In genomic region chr22:37083914-37084313, GRCh38 we compare ENCODE assay signal across 29 cellular contexts. TPM values are rescaled to one million over a fixed set of nuclear protein-coding genes. Genes with fewer than 3 reads are reported as not detected.
DNase-seq lines count a peak whose midpoint lies in the region; ATAC-seq and TF ChIP-seq lines count a peak whose summit lies in the region.
"Had no signal": no experiment of that assay in that cellular context is flagged by ENCODE, and none has a peak within 500 bp of the region (broad histone marks: within the 10 kb centered on the region; RNA-seq: fewer than 3 reads in every experiment).

No MANE protein-coding gene starts in this region.

- H3K36me3 ChIP-seq in PC-3 (ENCODE audit: low read depth, low read length) (no peaks in the 10 kb centered on the region), SJCRH30 (no peaks in the 10 kb centered on the region)
- H3K36me3 ChIP-seq: BE2C had no signal

- no peaks in the 10 kb centered on the region for H3K9me2 ChIP-seq in PC-3 (replicated peaks; ENCODE audit: low read length)

- intact Hi-C loops in PC-3 (cut with micrococcal nuclease): no loop called here

- H3F3A ChIP-seq in PC-3 (ENCODE audit: low read length, unreplicated experiment): no peaks in the 10 kb centered on the region

- H3K4me3 Mint-ChIP-seq in T-helper 2 cell treated with Interferon-gamma antibody and Interleukin-4, amounts not matched to agents 5 μg/mL and 100 μg/mL, for 36 hours: no peak overlapping the region
- peak overlapping the region; percentile 25 to 50 for H3K4me3 Mint-ChIP-seq in activated T-cell treated with anti-CD3 and anti-CD28 coated beads, Interleukin-2, amount 50 U/mL, for 72 hours
- no peak overlapping the region for H3K4me3 Mint-ChIP-seq in activated CD4-positive, alpha-beta memory T cell treated with anti-CD3 and anti-CD28 coated beads, Interleukin-2, amount 10 ng/mL, durations not matched to agents 7 days and 5 days
- H3K4me3 Mint-ChIP-seq in central memory CD8-positive, alpha-beta T cell: no peak overlapping the region

- H3K79me2 ChIP-seq in PC-3 (ENCODE audit: low read length): no peaks in the 10 kb centered on the region

- no peaks in the 10 kb centered on the region for H3K36me3 Mint-ChIP-seq in T-helper 2 cell treated with Interferon-gamma antibody and Interleukin-4, amounts not matched to agents 5 μg/mL and 100 μg/mL, for 36 hours (ENCODE audit: low read depth)
- H3K36me3 Mint-ChIP-seq in activated T-cell treated with anti-CD3 and anti-CD28 coated beads, Interleukin-2, amount 50 U/mL, for 72 hours (ENCODE audit: insufficient read depth in 2 of 2): peaks cover 2 to 5% of the 10 kb centered on the region in 2 donors
- peaks cover 9% of the 10 kb centered on the region for H3K36me3 Mint-ChIP-seq in activated CD4-positive, alpha-beta memory T cell treated with anti-CD3 and anti-CD28 coated beads, Interleukin-2, amount 10 ng/mL, durations not matched to agents 7 days and 5 days (ENCODE audit: low read depth)
- H3K36me3 Mint-ChIP-seq in central memory CD8-positive, alpha-beta T cell (ENCODE audit: insufficient read depth): peaks cover 16% of the 10 kb centered on the region

- H3K9me3 ChIP-seq in PC-3 (ENCODE audit: low read length): no peaks in the 10 kb centered on the region
- no peaks in the 10 kb centered on the region for H3K9me3 ChIP-seq in SJCRH30 (replicated peaks)
- H3K9me3 ChIP-seq: BE2C had no signal

- no peak for DNase-seq in T-helper 2 cell treated with Interferon-gamma antibody and Interleukin-4, amounts not matched to agents 5 μg/mL and 100 μg/mL, for 36 hours (ENCODE audit: low spot score)
- no peak for DNase-seq in T-helper 2 cell
- no peak for DNase-seq in activated T-cell treated with anti-CD3 and anti-CD28 coated beads, Interleukin-2, amount 50 U/mL, for 72 hours
- DNase-seq in activated T-cell treated with anti-CD3 and anti-CD28 coated beads, Interleukin-2, amount 50 U/mL, for 1 hour: no peak
- DNase-seq in activated CD4-positive, alpha-beta memory T cell treated with anti-CD3 and anti-CD28 coated beads, Interleukin-2, amount 10 ng/mL, durations not matched to agents 7 days and 5 days: no peak
- DNase-seq in central memory CD8-positive, alpha-beta T cell (ENCODE audit: low spot score in 2 of 2): no peak
- no peak for DNase-seq in PC-3
- DNase-seq in SJCRH30: no peak
- DNase-seq: 8988T; ACHN; BE2C; DMS153; DND-41; HCEC 1CT; KBM-7; MV-4-11; NCI-H1105 treated with DMSO at 0.1 percent for 48 hours; NCI-H146; NCI-H1930; NCI-H2107; NCI-H526; NCI-H82; NK-92 treated with Interleukin-12 subunit alpha and Interleukin-12 subunit beta, amount 100 ng/mL, for 24 hours; PC-9 had no signal

- ATAC-seq in activated T-cell treated with anti-CD3 and anti-CD28 coated beads, Interleukin-2, amount 50 U/mL, for 72 hours (replicated peaks in 1 of 2): no peak
- no peak for ATAC-seq in central memory CD8-positive, alpha-beta T cell (replicated peaks; ENCODE audit: extremely low read depth, poor library complexity, severe bottlenecking)
- ATAC-seq in PC-3: no peak
- ATAC-seq: Right ventricle myocardium inferior had no signal

- H3K9me3 Mint-ChIP-seq in T-helper 2 cell treated with Interferon-gamma antibody and Interleukin-4, amounts not matched to agents 5 μg/mL and 100 μg/mL, for 36 hours: no peaks in the 10 kb centered on the region
- no peaks in the 10 kb centered on the region for H3K9me3 Mint-ChIP-seq in activated T-cell treated with anti-CD3 and anti-CD28 coated beads, Interleukin-2, amount 50 U/mL, for 72 hours
- no peaks in the 10 kb centered on the region for H3K9me3 Mint-ChIP-seq in activated CD4-positive, alpha-beta memory T cell treated with anti-CD3 and anti-CD28 coated beads, Interleukin-2, amount 10 ng/mL, durations not matched to agents 7 days and 5 days
- no peaks in the 10 kb centered on the region for H3K9me3 Mint-ChIP-seq in central memory CD8-positive, alpha-beta T cell

- POLR2A ChIA-PET in activated CD4-positive, alpha-beta memory T cell treated with anti-CD3 and anti-CD28 coated beads, Interleukin-2, amount 10 ng/mL, durations not matched to agents 7 days and 5 days (lab: Charles Lee): interaction anchor here (6.2 kb wide), 1 partner anchor 41 kb away, joined by 194 read pairs; no protein-coding TSS in a partner anchor
- POLR2A ChIA-PET in PC-3 (lab: Charles Lee; ENCODE audit: unreplicated experiment): no interaction called here

- H4K20me1 ChIP-seq in PC-3 (ENCODE audit: low read length): no peaks in the 10 kb centered on the region

- H3K27me3 ChIP-seq in PC-3 (ENCODE audit: low read length) (no peaks in the 10 kb centered on the region), SJCRH30 (no peaks in the 10 kb centered on the region)
- H3K27me3 ChIP-seq: BE2C had no signal

- TF ChIP-seq CTCF in PC-3 (conservative IDR thresholded peaks at IDR 0.05; ENCODE audit: low read depth, low read length): no peak

- H3K27ac Mint-ChIP-seq in T-helper 2 cell treated with Interferon-gamma antibody and Interleukin-4, amounts not matched to agents 5 μg/mL and 100 μg/mL, for 36 hours: peak overlapping the region; percentile 90
- H3K27ac Mint-ChIP-seq in activated T-cell treated with anti-CD3 and anti-CD28 coated beads, Interleukin-2, amount 50 U/mL, for 72 hours: peak overlapping the region; percentile 100
- H3K27ac Mint-ChIP-seq in activated CD4-positive, alpha-beta memory T cell treated with anti-CD3 and anti-CD28 coated beads, Interleukin-2, amount 10 ng/mL, durations not matched to agents 7 days and 5 days: peak overlapping the region; percentile 100
- peak overlapping the region; percentile 75 for H3K27ac Mint-ChIP-seq in central memory CD8-positive, alpha-beta T cell (ENCODE audit: low read depth)

- H3K4me2 ChIP-seq in PC-3 (ENCODE audit: low read length): no peak overlapping the region
- H3K4me2 ChIP-seq: PC-9 had no signal

- H2AFZ ChIP-seq in PC-3 (ENCODE audit: low read length): no peak overlapping the region
- H2AFZ ChIP-seq: PC-9 had no signal

- CTCF ChIA-PET in activated CD4-positive, alpha-beta memory T cell treated with anti-CD3 and anti-CD28 coated beads, Interleukin-2, amount 10 ng/mL, durations not matched to agents 7 days and 5 days (lab: Charles Lee): no interaction called here
- CTCF ChIA-PET in PC-3 (lab: Charles Lee): no interaction called here

- H3K27ac ChIP-seq in PC-3 (ENCODE audit: low read length) (no peak overlapping the region), SJCRH30 (no peak overlapping the region)
- H3K27ac ChIP-seq: PC-9 had no signal

- no peaks in the 10 kb centered on the region for H3K27me3 Mint-ChIP-seq in T-helper 2 cell treated with Interferon-gamma antibody and Interleukin-4, amounts not matched to agents 5 μg/mL and 100 μg/mL, for 36 hours (ENCODE audit: low read depth)
- H3K27me3 Mint-ChIP-seq in activated T-cell treated with anti-CD3 and anti-CD28 coated beads, Interleukin-2, amount 50 U/mL, for 72 hours (ENCODE audit: low read depth): no peaks in the 10 kb centered on the region
- H3K27me3 Mint-ChIP-seq in activated CD4-positive, alpha-beta memory T cell treated with anti-CD3 and anti-CD28 coated beads, Interleukin-2, amount 10 ng/mL, durations not matched to agents 7 days and 5 days: no peaks in the 10 kb centered on the region
- peaks cover 12% of the 10 kb centered on the region for H3K27me3 Mint-ChIP-seq in central memory CD8-positive, alpha-beta T cell

- no peak overlapping the region for H3K4me3 ChIP-seq in PC-3 (ENCODE audit: low read length)
- no peak overlapping the region for H3K4me3 ChIP-seq in SJCRH30
- H3K4me3 ChIP-seq: PC-9 had no signal

- peaks cover 49% of the 10 kb centered on the region for H3K4me1 Mint-ChIP-seq in T-helper 2 cell treated with Interferon-gamma antibody and Interleukin-4, amounts not matched to agents 5 μg/mL and 100 μg/mL, for 36 hours (ENCODE audit: low read depth)
- peaks cover 68% of the 10 kb centered on the region for H3K4me1 Mint-ChIP-seq in activated T-cell treated with anti-CD3 and anti-CD28 coated beads, Interleukin-2, amount 50 U/mL, for 72 hours (ENCODE audit: low read depth)
- H3K4me1 Mint-ChIP-seq in activated CD4-positive, alpha-beta memory T cell treated with anti-CD3 and anti-CD28 coated beads, Interleukin-2, amount 10 ng/mL, durations not matched to agents 7 days and 5 days: peaks cover 79% of the 10 kb centered on the region
- H3K4me1 Mint-ChIP-seq in central memory CD8-positive, alpha-beta T cell: peaks cover 23% of the 10 kb centered on the region

- H3K4me1 ChIP-seq in PC-3 (ENCODE audit: insufficient read depth, low read length) (no peaks in the 10 kb centered on the region), SJCRH30 (no peaks in the 10 kb centered on the region)
- H3K4me1 ChIP-seq: BE2C had no signal

- no peak overlapping the region for H3K9ac ChIP-seq in PC-3 (ENCODE audit: low read length)

- BruUV-seq in PC-3 (replicated peaks; lab: Mats Ljungman, UMichigan): no TSS peak

RNA-seq across cellular contexts. Expression of gene TMPRSS6, which starts 25.6 kb away (rescaled TPM):
- 10 to 100 TPM; 26.8 to 59.4 TPM for total RNA-seq in activated T-cell treated with anti-CD3 and anti-CD28 coated beads, Interleukin-2, amount 50 U/mL, for 72 hours
- 10 to 100 TPM; 14.0 to 14.7 TPM for total RNA-seq in activated CD4-positive, alpha-beta memory T cell treated with anti-CD3 and anti-CD28 coated beads, Interleukin-2, amount 10 ng/mL, durations not matched to agents 7 days and 5 days
- total RNA-seq in PC-3 (2014; rRNA removed): 0.04 TPM in 1 of 2 replicates, not detected in the other
- not detected in 2 replicates for total RNA-seq in SJCRH30 (2014; rRNA removed; shearing (Covaris generic))
- total RNA-seq: H1, LHCN-M2, MCF 10A, Right ventricle myocardium inferior, RPMI7951 had no signal

RNA-seq across cellular contexts. Expression of gene KCTD17, which starts 32.4 kb away (rescaled TPM):
- total RNA-seq in activated T-cell treated with anti-CD3 and anti-CD28 coated beads, Interleukin-2, amount 50 U/mL, for 72 hours: 10 to 100 TPM; 27.9 to 30.1 TPM
- total RNA-seq in activated CD4-positive, alpha-beta memory T cell treated with anti-CD3 and anti-CD28 coated beads, Interleukin-2, amount 10 ng/mL, durations not matched to agents 7 days and 5 days: 10 to 100 TPM; 34.5 to 36.3 TPM
- 22.1 and 25.9 TPM in 2 replicates for total RNA-seq in PC-3 (2014; rRNA removed)
- total RNA-seq in SJCRH30 (2014; rRNA removed; shearing (Covaris generic)): 12.5 and 14.1 TPM in 2 replicates

Comparison
In these comparisons a context has a peak if more than half of its experiments do, and no peak if none do; other contexts are left out.
1. H3K4me3 Mint-ChIP-seq: peak in activated T-cell treated with anti-CD3 and anti-CD28 coated beads, Interleukin-2, amount 50 U/mL, for 72 hours (2 of 2); none in T-helper 2 cell treated with Interferon-gamma antibody and Interleukin-4, amounts not matched to agents 5 μg/mL and 100 μg/mL, for 36 hours (single experiment), activated CD4-positive, alpha-beta memory T cell treated with anti-CD3 and anti-CD28 coated beads, Interleukin-2, amount 10 ng/mL, durations not matched to agents 7 days and 5 days (single experiment) and central memory CD8-positive, alpha-beta T cell (single experiment).
2. RNA of gene TMPRSS6, which starts 25.6 kb away (total RNA-seq): 26.8 to 59.4 TPM in activated T-cell treated with anti-CD3 and anti-CD28 coated beads, Interleukin-2, amount 50 U/mL, for 72 hours and 14.0 to 14.7 TPM in activated CD4-positive, alpha-beta memory T cell treated with anti-CD3 and anti-CD28 coated beads, Interleukin-2, amount 10 ng/mL, durations not matched to agents 7 days and 5 days; 0.04 TPM in PC-3 and not detected in SJCRH30; every median in the first group is over 10 times any median in the second.
3. Peak in every context shown above with its lines, with median percentiles within 50 percentile points of each other: H3K27ac Mint-ChIP-seq.